In genomic region chr4:152094851-152095700, GRCh38 we compare ENCODE assay signal across 12 cellular contexts.
DNase-seq lines count a peak whose midpoint lies in the region; ATAC-seq and TF ChIP-seq lines count a peak whose summit lies in the region.
"Had no signal": no experiment of that assay in that cellular context is flagged by ENCODE, and none has a peak within 500 bp of the region (broad histone marks: within the 10 kb centered on the region; RNA-seq: fewer than 3 reads in every experiment).

No MANE protein-coding gene starts in this region.

- intact Hi-C loops in activated CD8-positive, alpha-beta T cell treated with anti-CD3 and anti-CD28 coated beads for 36 hours (cut with micrococcal nuclease) = no loop called here

- H3K4me3 Mint-ChIP-seq in activated CD8-positive, alpha-beta T cell treated with anti-CD3 and anti-CD28 coated beads for 36 hours = no peak overlapping the region

- no peak overlapping the region for H3K27ac Mint-ChIP-seq in activated CD8-positive, alpha-beta T cell treated with anti-CD3 and anti-CD28 coated beads for 36 hours

- H3K36me3 ChIP-seq in MG63 = no peaks in the 10 kb centered on the region
- H3K36me3 ChIP-seq: neutrophil, SJSA1, upper lobe of right lung had no signal

- H3K9me3 Mint-ChIP-seq in activated CD8-positive, alpha-beta T cell treated with anti-CD3 and anti-CD28 coated beads for 36 hours = no peaks in the 10 kb centered on the region

- H3K4me3 ChIP-seq in MG63 = no peak overlapping the region
- H3K4me3 ChIP-seq: A549, SJSA1, upper lobe of right lung had no signal

- H3K4me1 Mint-ChIP-seq in activated CD8-positive, alpha-beta T cell treated with anti-CD3 and anti-CD28 coated beads for 36 hours (ENCODE audit: low read depth) = peaks cover 55% of the 10 kb centered on the region

- peak; percentile 26 for ATAC-seq in activated CD8-positive, alpha-beta T cell treated with anti-CD3 and anti-CD28 coated beads for 36 hours
- ATAC-seq in HG02678 (IDR thresholded peaks at IDR 0.05; ENCODE audit: unreplicated experiment) = no peak
- no peak for ATAC-seq in GM21528 (IDR thresholded peaks at IDR 0.05; ENCODE audit: low FRiP score, unreplicated experiment)
- no peak for ATAC-seq in HG02970 (IDR thresholded peaks at IDR 0.05; ENCODE audit: low FRiP score, unreplicated experiment)
- ATAC-seq: A549, upper lobe of right lung had no signal

- no peaks in the 10 kb centered on the region for H3K9me3 ChIP-seq in MG63
- H3K9me3 ChIP-seq: A549, neutrophil, SJSA1, upper lobe of right lung had no signal

- CTCF ChIA-PET in activated CD8-positive, alpha-beta T cell treated with anti-CD3 and anti-CD28 coated beads for 36 hours (lab: Charles Lee) = no interaction called here

- no peaks in the 10 kb centered on the region for H3K27me3 ChIP-seq in MG63
- H3K27me3 ChIP-seq: neutrophil, SJSA1, upper lobe of right lung had no signal

- no peak for TF ChIP-seq CTCF in activated CD8-positive, alpha-beta T cell treated with anti-CD3 and anti-CD28 coated beads for 36 hours (IDR thresholded peaks at IDR 0.05)

- no peaks in the 10 kb centered on the region for H3K36me3 Mint-ChIP-seq in activated CD8-positive, alpha-beta T cell treated with anti-CD3 and anti-CD28 coated beads for 36 hours (ENCODE audit: low read depth)

- H3K27me3 Mint-ChIP-seq in activated CD8-positive, alpha-beta T cell treated with anti-CD3 and anti-CD28 coated beads for 36 hours = no peaks in the 10 kb centered on the region

- DNase-seq in NCI-H510A treated with DMSO at 0.1 percent for 48 hours (lab: John Stamatoyannopoulos, UW) = peak; percentile 27
- DNase-seq in NCI-H510A (lab: John Stamatoyannopoulos, UW) = no peak
- DNase-seq in MG63 = peak; percentile 75
- no peak for DNase-seq in activated CD8-positive, alpha-beta T cell treated with anti-CD3 and anti-CD28 coated beads for 36 hours
- DNase-seq in myocyte (ENCODE audit: low read depth) = peak; percentile 73
- DNase-seq: upper lobe of right lung had no signal

- POLR2A ChIA-PET in activated CD8-positive, alpha-beta T cell treated with anti-CD3 and anti-CD28 coated beads for 36 hours (lab: Charles Lee) = interaction anchor here (1.4 kb wide), 1 partner anchor 15 kb away, joined by 3 read pairs; no protein-coding TSS in a partner anchor

Comparison
In these comparisons a context has a peak if more than half of its experiments do, and no peak if none do; other contexts are left out.
1. DNase-seq: peak in NCI-H510A treated with DMSO at 0.1 percent for 48 hours (single experiment), MG63 (single experiment) and myocyte (single experiment); none in NCI-H510A (single experiment) and activated CD8-positive, alpha-beta T cell treated with anti-CD3 and anti-CD28 coated beads for 36 hours (single experiment).